ENCODE assay signal across 35 cellular contexts in genomic region chr6:21448485-21449109, GRCh38.
"Had no signal": no experiment of that assay in that cellular context is flagged by ENCODE, and none has a peak within 500 bp of the region (broad histone marks: within the 10 kb centered on the region; RNA-seq: fewer than 3 reads in every experiment).

No MANE protein-coding gene starts in this region.

- H3K27me3 ChIP-seq: MG63 had no signal

- DNase-seq: Karpas-422, Kasumi-1, MG63, MM.1S, MV-4-11, NCI-H1048, NCI-H1092, NCI-H1092 treated with DMSO at 0.1 percent for 48 hours, NCI-H1105, NCI-H1105 treated with DMSO at 0.1 percent for 48 hours, NCI-H1417, NCI-H1417 treated with DMSO at 0.1 percent for 48 hours, NCI-H1436, NCI-H1436 treated with DMSO at 0.1 percent for 48 hours, NCI-H146, NCI-H1694, NCI-H1694 treated with DMSO at 0.1 percent for 48 hours, NCI-H187, NCI-H187 treated with DMSO at 0.1 percent for 48 hours, NCI-H1930, NCI-H2029, NCI-H2029 treated with DMSO at 0.1 percent for 48 hours, NCI-H2081, NCI-H2081 treated with DMSO at 0.1 percent for 48 hours, NCI-H2107, NCI-H2171, NCI-H2171 treated with DMSO at 0.1 percent for 48 hours, NCI-H2227 treated with DMSO at 0.1 percent for 48 hours, NCI-H226, NCI-H345, NCI-H446, NCI-H446 treated with DMSO at 0.1 percent for 48 hours, NCI-H510A, NCI-H510A treated with DMSO at 0.1 percent for 48 hours, NCI-H524 had no signal

- H3K9me3 ChIP-seq: MG63 had no signal

- H3K36me3 ChIP-seq: MG63 had no signal

- H3K4me3 ChIP-seq: MG63 had no signal
